In the genomic region with DNA sequence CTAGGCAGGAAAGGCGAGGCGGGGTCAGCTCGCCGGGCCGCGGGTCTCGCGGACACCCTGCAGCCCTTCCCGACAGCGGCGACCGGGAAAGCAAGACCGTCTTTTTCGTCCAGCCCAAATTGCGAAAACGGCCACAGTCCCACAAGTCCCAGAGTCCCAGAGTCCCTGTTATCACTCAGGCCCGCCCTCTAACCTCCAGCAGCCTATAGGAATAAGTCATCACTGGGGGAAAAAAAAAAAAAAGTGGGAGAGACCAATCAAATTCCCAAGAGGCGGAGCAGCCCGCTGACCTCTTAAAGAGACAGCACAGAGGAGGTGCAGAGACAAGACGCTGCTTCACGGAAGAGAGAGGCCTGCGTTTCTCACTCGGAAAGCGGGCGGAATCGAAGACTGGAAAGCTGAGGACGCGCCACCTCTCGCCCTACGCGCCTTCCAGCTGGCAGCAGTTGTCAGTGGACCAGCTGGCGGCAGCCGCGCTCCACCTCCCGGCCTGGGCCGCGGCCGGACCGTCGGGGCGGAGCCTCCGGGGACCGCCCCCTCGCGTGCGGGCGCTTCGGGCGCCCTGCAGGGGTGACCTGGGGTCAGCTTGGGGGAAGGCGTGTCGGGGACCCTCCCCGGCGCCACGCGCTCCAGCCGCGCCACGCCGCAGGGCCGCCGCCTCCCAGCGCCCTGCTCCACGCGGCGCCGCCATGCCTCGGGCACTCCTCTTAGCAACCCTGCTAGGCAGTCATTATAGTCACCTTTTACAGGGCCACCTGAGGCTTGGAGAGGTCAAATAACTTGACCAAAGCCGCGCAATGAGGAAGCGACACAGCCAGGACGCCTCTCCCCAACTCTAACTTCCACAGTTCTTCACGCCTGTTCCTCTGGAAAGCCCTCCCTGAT, we compare ENCODE assay signal across 8 cellular contexts. TPM values are rescaled to one million over a fixed set of nuclear protein-coding genes. Genes with fewer than 3 reads are reported as not detected.
DNase-seq lines count a peak whose midpoint lies in the region; ATAC-seq and TF ChIP-seq lines count a peak whose summit lies in the region.

TPRA1 (minus strand) TSS at position 141 of the 885 bp plus-strand sequence. CDS start 10,587 bp downstream, outside the sequence.

- H3K36me3 Mint-ChIP-seq in activated T-helper 2 cell treated with anti-CD3 and anti-CD28 coated beads, Interferon-gamma antibody, Interleukin-2, Interleukin-4, amounts not matched to agents 10 μg/mL and 5 μg/mL and 100 μg/mL, durations not matched to agents 14 hours and 24 hours and 36 hours (ENCODE audit: low read depth): peaks cover 4% of the 10 kb centered on the region
- no peaks in the 10 kb centered on the region for H3K36me3 Mint-ChIP-seq in natural killer cell

- peak within 1 kb of the TSS; percentile 75 for H3K27ac ChIP-seq in RWPE2 (ENCODE audit: poor library complexity, severe bottlenecking)

- peak within 1 kb of the TSS; percentile 79 for H3K4me3 ChIP-seq in RWPE2 (ENCODE audit: severe bottlenecking)

- peaks cover 18% of the 10 kb centered on the region for H3K4me1 Mint-ChIP-seq in activated T-helper 2 cell treated with anti-CD3 and anti-CD28 coated beads, Interferon-gamma antibody, Interleukin-2, Interleukin-4, amounts not matched to agents 10 μg/mL and 5 μg/mL and 100 μg/mL, durations not matched to agents 14 hours and 24 hours and 36 hours (ENCODE audit: low read depth)
- peaks cover 23 to 35% of the 10 kb centered on the region in 2 donors for H3K4me1 Mint-ChIP-seq in natural killer cell

- no peaks in the 10 kb centered on the region for H3K9me3 ChIP-seq in RWPE2 (ENCODE audit: severe bottlenecking)

- H3K36me3 ChIP-seq in RWPE2 (ENCODE audit: low read depth): no peaks in the 10 kb centered on the region

- peak within 1 kb of the TSS; percentile 90 for H3K4me3 Mint-ChIP-seq in activated T-helper 2 cell treated with anti-CD3 and anti-CD28 coated beads, Interferon-gamma antibody, Interleukin-2, Interleukin-4, amounts not matched to agents 10 μg/mL and 5 μg/mL and 100 μg/mL, durations not matched to agents 14 hours and 24 hours and 36 hours (ENCODE audit: low read depth)
- peak within 1 kb of the TSS; percentile 98 for H3K4me3 Mint-ChIP-seq in natural killer cell

- no peaks in the 10 kb centered on the region for H3K27me3 ChIP-seq in RWPE2 (ENCODE audit: insufficient read depth, poor library complexity, severe bottlenecking)

- peak; percentile 40; the same call in 1 of the 2 replicates for TF ChIP-seq CTCF in LNCAP (IDR thresholded peaks at IDR 0.05)
- peak; percentile 57 for TF ChIP-seq CTCF in RWPE2 (IDR thresholded peaks at IDR 0.05; ENCODE audit: poor library complexity, severe bottlenecking)
- TF ChIP-seq CTCF in natural killer cell (IDR thresholded peaks at IDR 0.05): no peak

- H3K9me3 Mint-ChIP-seq in activated T-helper 2 cell treated with anti-CD3 and anti-CD28 coated beads, Interferon-gamma antibody, Interleukin-2, Interleukin-4, amounts not matched to agents 10 μg/mL and 5 μg/mL and 100 μg/mL, durations not matched to agents 14 hours and 24 hours and 36 hours: no peaks in the 10 kb centered on the region
- H3K9me3 Mint-ChIP-seq in natural killer cell: no peaks in the 10 kb centered on the region

- intact Hi-C loops in activated T-helper 2 cell treated with anti-CD3 and anti-CD28 coated beads, Interferon-gamma antibody, Interleukin-2, Interleukin-4, amounts not matched to agents 10 μg/mL and 5 μg/mL and 100 μg/mL, durations not matched to agents 14 hours and 24 hours and 36 hours (cut with micrococcal nuclease): loop anchor here (1.0 kb wide), 2 partner anchors 7 to 16 kb away; partner anchors contain the start of gene MCM2
- intact Hi-C loops in natural killer cell (cut with micrococcal nuclease): loop anchor here (2.0 kb wide), 1 partner anchor 82 kb away; the partner anchor contains the start of gene ABTB1

- peak; percentile 70 for ATAC-seq in RWPE2 (ENCODE audit: low read depth)
- peak; percentile 82 to 91 (median 84) for ATAC-seq in natural killer cell

- H3K27ac Mint-ChIP-seq in activated T-helper 2 cell treated with anti-CD3 and anti-CD28 coated beads, Interferon-gamma antibody, Interleukin-2, Interleukin-4, amounts not matched to agents 10 μg/mL and 5 μg/mL and 100 μg/mL, durations not matched to agents 14 hours and 24 hours and 36 hours: peak within 1 kb of the TSS; percentile 95
- peak within 1 kb of the TSS; percentile 78 to 87 for H3K27ac Mint-ChIP-seq in natural killer cell

- DNase-seq in ELR (ENCODE audit: low read depth) (peak; percentile 99), GOT3 (lab: John Stamatoyannopoulos, UW) (peak; percentile 80), RWPE2 (ENCODE audit: low spot score) (peak; percentile 93), fibroblast of peridontal ligament (ENCODE audit: extremely low read depth) (peak; percentile 98), natural killer cell (peak; percentile 70)
- DNase-seq in activated T-helper 2 cell treated with anti-CD3 and anti-CD28 coated beads, Interferon-gamma antibody, Interleukin-2, Interleukin-4, amounts not matched to agents 10 μg/mL and 5 μg/mL and 100 μg/mL, durations not matched to agents 14 hours and 24 hours and 36 hours (ENCODE audit: low spot score): peak; percentile 83
- DNase-seq in stimulated activated naive CD4-positive, alpha-beta T cell treated with Interleukin-2 at 50 U/mL for 16 hours (lab: John Stamatoyannopoulos, UW): peak; percentile 81

- H3K4me1 ChIP-seq in RWPE2 (ENCODE audit: insufficient read depth, poor library complexity, severe bottlenecking): peaks cover 8% of the 10 kb centered on the region

- no peaks in the 10 kb centered on the region for H3K27me3 Mint-ChIP-seq in activated T-helper 2 cell treated with anti-CD3 and anti-CD28 coated beads, Interferon-gamma antibody, Interleukin-2, Interleukin-4, amounts not matched to agents 10 μg/mL and 5 μg/mL and 100 μg/mL, durations not matched to agents 14 hours and 24 hours and 36 hours (ENCODE audit: low read depth)
- no peaks in the 10 kb centered on the region for H3K27me3 Mint-ChIP-seq in natural killer cell (ENCODE audit: low read depth in 2 of 2)

RNA-seq across cellular contexts. Expression of gene TPRA1, which starts in this region (rescaled TPM):
- total RNA-seq in activated T-helper 2 cell treated with anti-CD3 and anti-CD28 coated beads, Interferon-gamma antibody, Interleukin-2, Interleukin-4, amounts not matched to agents 10 μg/mL and 5 μg/mL and 100 μg/mL, durations not matched to agents 14 hours and 24 hours and 36 hours: 36.0 and 37.1 TPM in 2 replicates
- 10 to 100 TPM; 15.4 to 22.7 (median 22.1) TPM for total RNA-seq in natural killer cell

Comparison
In these comparisons a context has a peak if more than half of its experiments do, and no peak if none do; other contexts are left out.
1. Peak in every context shown above with its lines: DNase-seq, ATAC-seq, H3K4me3 ChIP-seq and H3K27ac ChIP-seq.